Comparison of ENCODE assay signal across 1 cellular context in genomic region chr6:155627722-155628212, GRCh38.
TF ChIP-seq lines count a peak whose summit lies in the region.

No MANE protein-coding gene starts in this region.

TF ChIP-seq in WTC11, 78 proteins besides CTCF, POLR2A, EP300 and RAD21:
- TF ChIP-seq ZNF512 (CRISPR knock-in tag; IDR thresholded peaks at IDR 0.05; ENCODE audit: borderline replicate concordance): peak; percentile 77; the same call in 1 of the 2 replicates
